In genomic region chr17:40498281-40499084, GRCh38 we compare ENCODE assay signal across 1 cellular context.
TF ChIP-seq lines count a peak whose summit lies in the region.

No MANE protein-coding gene starts in this region.

TF ChIP-seq in SK-N-SH treated with all-trans-retinoic acid at 6 μM for 48 hours, 23 proteins besides CTCF, POLR2A, EP300 and RAD21 (continued from another document):
- no peak for TF ChIP-seq ESRRG (CRISPR knock-in tag; IDR thresholded peaks at IDR 0.05)
- no peak for TF ChIP-seq ZNF70 (CRISPR knock-in tag; IDR thresholded peaks at IDR 0.05)
- no peak for TF ChIP-seq TOX (CRISPR knock-in tag; IDR thresholded peaks at IDR 0.05; ENCODE audit: borderline replicate concordance)
- no peak for TF ChIP-seq POU6F1 (CRISPR knock-in tag; IDR thresholded peaks at IDR 0.05; ENCODE audit: borderline replicate concordance, low read depth)
- no peak for TF ChIP-seq ZNF8 (CRISPR knock-in tag; IDR thresholded peaks at IDR 0.05)
- TF ChIP-seq RARB (CRISPR knock-in tag; IDR thresholded peaks at IDR 0.05) = no peak
